In the genomic region with DNA sequence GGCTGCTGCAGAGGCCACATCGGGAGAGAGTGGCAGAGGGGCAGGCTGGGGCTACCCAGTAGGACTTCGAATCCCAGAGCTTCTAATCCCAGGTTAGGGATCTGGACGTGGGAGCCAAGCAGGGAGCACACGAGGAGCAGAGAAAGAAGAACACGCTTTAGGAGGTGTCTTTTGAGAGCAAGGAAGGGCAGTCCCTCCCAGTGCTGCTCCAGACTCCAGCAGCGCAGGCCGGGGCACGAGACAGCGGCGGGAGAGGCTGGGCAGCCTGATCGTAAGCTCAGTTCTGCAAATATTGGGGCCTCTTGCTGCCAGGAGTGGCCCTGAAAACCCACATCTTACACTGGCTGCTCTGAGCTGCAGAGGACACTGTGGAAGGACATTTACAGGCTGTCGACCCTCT, we compare ENCODE assay signal across 13 cellular contexts.
A peak's percentile ranks its signal among the peaks of the same experiment; 100 is the strongest.
DNase-seq lines count a peak whose midpoint lies in the region; ATAC-seq and TF ChIP-seq lines count a peak whose summit lies in the region.
"Had no signal": no experiment of that assay in that cellular context is flagged by ENCODE, and none has a peak within 500 bp of the region (broad histone marks: within the 10 kb centered on the region; RNA-seq: fewer than 3 reads in every experiment).

No MANE protein-coding gene starts in this region.

- no peak overlapping the region for H4K91ac ChIP-seq in IMR-90 (ENCODE audit: insufficient read depth, low read depth, low read length)

- POLR2A ChIA-PET in IMR-90 (lab: Charles Lee; ENCODE audit: unreplicated experiment) (no interaction called here), A673 (lab: Charles Lee; ENCODE audit: low non-redundant PET) (no interaction called here)

- WGBS in IMR-90 (ENCODE audit: extremely low coverage in 2 of 2, insufficient read length in 1 of 2), 2 experiments, result 62% methylated on average over 5 of the region's 12 CpGs; no CpG with 5 or more reads in 1 of the 2 experiments
- WGBS in spleen, 5 donors, result 65 to 84% (median 75%) methylated on average over 11 to 12 of the region's 12 CpGs

- peak overlapping the region; percentile 36 for H3K27ac Mint-ChIP-seq in chondrocyte (ENCODE audit: unreplicated experiment)
- H3K27ac Mint-ChIP-seq: activated CD8-positive, alpha-beta T cell treated with anti-CD3 and anti-CD28 coated beads, Interleukin-2, amount 10 ng/mL, durations not matched to agents 7 days and 5 days had no signal

- peaks cover 70% of the 10 kb centered on the region for H3K36me3 ChIP-seq in IMR-90 (ENCODE audit: control insufficient read depth, insufficient read depth, low read length)
- peaks cover 0 to 75% (median 0%) of the 10 kb centered on the region in 6 donors for H3K36me3 ChIP-seq in spleen
- H3K36me3 ChIP-seq in HAP-1 (replicated peaks), result no peaks in the 10 kb centered on the region; the same call in 1 of the 2 replicates
- no peaks in the 10 kb centered on the region for H3K36me3 ChIP-seq in A673 (ENCODE audit: insufficient read depth, low read length, poor library complexity, severe bottlenecking)

- CTCF ChIA-PET in IMR-90 (lab: Yijun Ruan, JAX), result interaction anchor here (1.0 kb wide), 1 partner anchor 55 kb away, joined by 3 read pairs; no protein-coding TSS in a partner anchor
- CTCF ChIA-PET in A673 (lab: Charles Lee), result no interaction called here

- no peak overlapping the region for H3K9ac ChIP-seq in IMR-90 (ENCODE audit: low read depth, low read length)
- H3K9ac ChIP-seq: KMS-11 had no signal

- no peak overlapping the region for H4K5ac ChIP-seq in IMR-90 (ENCODE audit: low read depth, low read length)

- H3K27me3 Mint-ChIP-seq in chondrocyte (ENCODE audit: low read depth), result no peaks in the 10 kb centered on the region

- no peak overlapping the region for H3K4me2 ChIP-seq in IMR-90 (ENCODE audit: low read depth, low read length)
- H3K4me2 ChIP-seq: KMS-11 had no signal

- no peak for DNase-seq in IMR-90
- no peak for DNase-seq in chondrocyte (ENCODE audit: low spot score)
- DNase-seq in left lobe of liver (ENCODE audit: low spot score), result no peak
- DNase-seq in spleen, result no peak
- DNase-seq in HAP-1 (ENCODE audit: low spot score in 2 of 2), result no peak
- DNase-seq in A673 (ENCODE audit: low spot score), result no peak
- no peak for DNase-seq in DMS79 (lab: John Stamatoyannopoulos, UW)
- DNase-seq: activated CD8-positive, alpha-beta T cell treated with anti-CD3 and anti-CD28 coated beads, Interleukin-2, amount 10 ng/mL, durations not matched to agents 7 days and 5 days; GOT3; stimulated activated naive CD8-positive, alpha-beta T cell treated with anti-CD3 and anti-CD28 coated beads, Interleukin-15, Interleukin-2, amounts not matched to agents 100 U/mL and 50 U/mL, for 24 hours had no signal

- no peak overlapping the region for H2BK15ac ChIP-seq in IMR-90 (ENCODE audit: low read depth, low read length)

- H3K9me3 ChIP-seq in IMR-90 (ENCODE audit: control insufficient read depth, insufficient read depth, low read length) (no peaks in the 10 kb centered on the region), spleen (no peaks in the 10 kb centered on the region), HAP-1 (no peaks in the 10 kb centered on the region), A673 (ENCODE audit: low read depth, low read length, poor library complexity, severe bottlenecking) (no peaks in the 10 kb centered on the region)
- H3K9me3 ChIP-seq: SJSA1 had no signal

- intact Hi-C loops in IMR-90 (cut with micrococcal nuclease) (no loop called here), spleen (cut with DNase I; ENCODE audit: low total_unique reads) (no loop called here), A673 (cut with micrococcal nuclease; ENCODE audit: unreplicated experiment) (no loop called here)

- H3K27ac ChIP-seq in IMR-90 (ENCODE audit: insufficient read depth, low read length), result no peak overlapping the region
- peak overlapping the region in 6 of 8 donors; percentile 9 to 84 (median 74) for H3K27ac ChIP-seq in spleen
- no peak overlapping the region for H3K27ac ChIP-seq in A673 (ENCODE audit: low read depth, low read length, poor library complexity, severe bottlenecking)
- H3K27ac ChIP-seq: KMS-11, SJSA1 had no signal

- H3K4me3 Mint-ChIP-seq in chondrocyte (ENCODE audit: unreplicated experiment), result no peak overlapping the region
- H3K4me3 Mint-ChIP-seq: activated CD8-positive, alpha-beta T cell treated with anti-CD3 and anti-CD28 coated beads, Interleukin-2, amount 10 ng/mL, durations not matched to agents 7 days and 5 days had no signal

- peaks cover 29% of the 10 kb centered on the region for H3K4me1 Mint-ChIP-seq in chondrocyte (ENCODE audit: low read depth)

- TF ChIP-seq CTCF in IMR-90 (conservative IDR thresholded peaks at IDR 0.05; ENCODE audit: low read depth, low read length) (no peak), chondrocyte (IDR thresholded peaks at IDR 0.05) (no peak), spleen (IDR thresholded peaks at IDR 0.05 in 8 of 11, conservative IDR thresholded peaks at IDR 0.05 in 3 of 11) (no peak), A673 (conservative IDR thresholded peaks at IDR 0.05; ENCODE audit: low read depth, low read length) (no peak)

- in situ Hi-C loops in IMR-90 (cut with MboI; ENCODE audit: low sequenced_read_pairs) (no loop called here), HAP-1 (cut with MboI; ENCODE audit: low sequenced_read_pairs) (no loop called here)

- peaks cover 60% of the 10 kb centered on the region for H3K9me1 ChIP-seq in IMR-90 (ENCODE audit: insufficient read depth, low read length)

- H4K20me1 ChIP-seq in IMR-90 (ENCODE audit: insufficient read depth, low read length), result peaks cover 95% of the 10 kb centered on the region

- TF ChIP-seq POLR2A in IMR-90 (IDR thresholded peaks at IDR 0.05; ENCODE audit: low read depth, low read length) (no peak), spleen (IDR thresholded peaks at IDR 0.05) (no peak)

- no peak overlapping the region for H3K18ac ChIP-seq in IMR-90 (ENCODE audit: low read depth, low read length)

- ATAC-seq in IMR-90 (ENCODE audit: low read depth), result no peak
- peak; percentile 33 for ATAC-seq in left lobe of liver
- ATAC-seq in HG03354 (IDR thresholded peaks at IDR 0.05; ENCODE audit: poor library complexity, severe bottlenecking, unreplicated experiment), result no peak
- ATAC-seq: activated CD8-positive, alpha-beta T cell treated with anti-CD3 and anti-CD28 coated beads, Interleukin-2, amount 10 ng/mL, durations not matched to agents 7 days and 5 days; stimulated activated naive CD8-positive, alpha-beta T cell treated with anti-CD3 and anti-CD28 coated beads, Interleukin-15, Interleukin-2, amounts not matched to agents 100 U/mL and 50 U/mL, for 24 hours had no signal

- H3K4me1 ChIP-seq in IMR-90 (ENCODE audit: control insufficient read depth, insufficient read depth, low read length) (peaks cover 27% of the 10 kb centered on the region), spleen (peaks cover 12 to 80% (median 37%) of the 10 kb centered on the region in 6 donors), HAP-1 (no peaks in the 10 kb centered on the region), A673 (ENCODE audit: insufficient read depth, low read length, poor library complexity, severe bottlenecking) (no peaks in the 10 kb centered on the region)

- H2BK20ac ChIP-seq in IMR-90 (ENCODE audit: low read depth, low read length), result no peak overlapping the region

- no peak for TF ChIP-seq RAD21 in IMR-90 (IDR thresholded peaks at IDR 0.05; ENCODE audit: low read length)

- BruUV-seq in IMR-90 (replicated peaks; lab: Mats Ljungman, UMichigan) (no TSS peak), A673 (replicated peaks; lab: Mats Ljungman, UMichigan) (no TSS peak)

- H3K27me3 ChIP-seq in IMR-90 (ENCODE audit: control insufficient read depth, insufficient read depth, low read length) (no peaks in the 10 kb centered on the region), spleen (replicated peaks in 1 of 7) (no peaks in the 10 kb centered on the region), HAP-1 (ENCODE audit: low read depth) (no peaks in the 10 kb centered on the region), A673 (replicated peaks; ENCODE audit: insufficient read depth, low read depth, low read length, poor library complexity) (no peaks in the 10 kb centered on the region)
- H3K27me3 ChIP-seq: SJSA1 had no signal

- peak overlapping the region; percentile 45 for H2AK9ac ChIP-seq in IMR-90 (replicated peaks; ENCODE audit: low read depth, low read length, poor library complexity)

- no peak overlapping the region for H3K23ac ChIP-seq in IMR-90 (ENCODE audit: low read depth, low read length)

- H2AK5ac ChIP-seq in IMR-90 (ENCODE audit: low read depth, low read length), result no peak overlapping the region

- H3K9me3 Mint-ChIP-seq in chondrocyte (ENCODE audit: low read depth), result no peaks in the 10 kb centered on the region

- no peak overlapping the region for H4K8ac ChIP-seq in IMR-90 (ENCODE audit: low read depth in 2 of 2, low read length in 2 of 2)

- H2BK5ac ChIP-seq in IMR-90 (ENCODE audit: low read depth, low read length, poor library complexity, severe bottlenecking), result no peak overlapping the region

- no peak overlapping the region for H3K56ac ChIP-seq in IMR-90 (ENCODE audit: extremely low read depth, insufficient read depth, low read length)

- no peak overlapping the region for H2AFZ ChIP-seq in IMR-90 (replicated peaks; ENCODE audit: low read length, poor library complexity)

- H3K14ac ChIP-seq in IMR-90 (replicated peaks; ENCODE audit: low read depth, low read length), result no peak overlapping the region

- no peak overlapping the region for H2BK120ac ChIP-seq in IMR-90 (ENCODE audit: low read depth, low read length)

- H3K36me3 Mint-ChIP-seq in chondrocyte (ENCODE audit: low read depth), result peaks cover 13% of the 10 kb centered on the region

- H3K79me1 ChIP-seq in IMR-90 (ENCODE audit: low read depth in 1 of 2, low read length in 2 of 2), result peaks cover 72 to 96% of the 10 kb centered on the region in 2 experiments

- dilution Hi-C loops in IMR-90 (cut with HindIII; ENCODE audit: low sequenced_read_pairs, unreplicated experiment), result no loop called here

- no peak overlapping the region for H3K4me3 ChIP-seq in IMR-90 (ENCODE audit: insufficient read depth, low read depth, low read length)
- H3K4me3 ChIP-seq in spleen, result no peak overlapping the region
- no peak overlapping the region for H3K4me3 ChIP-seq in HAP-1
- H3K4me3 ChIP-seq in A673 (ENCODE audit: low read depth, low read length, poor library complexity, severe bottlenecking), result no peak overlapping the region
- H3K4me3 ChIP-seq: SJSA1 had no signal

- no peak overlapping the region for H3K4ac ChIP-seq in IMR-90 (ENCODE audit: low read depth, low read length)

TF ChIP-seq in IMR-90, 13 proteins besides CTCF, POLR2A, EP300 and RAD21 (continues in another document):
- no peak for TF ChIP-seq FOS (IDR thresholded peaks at IDR 0.05; ENCODE audit: low read depth, low read length)
- TF ChIP-seq MAZ (IDR thresholded peaks at IDR 0.05; ENCODE audit: borderline replicate concordance, low read depth, low read length), result no peak
- no peak for TF ChIP-seq CEBPB (IDR thresholded peaks at IDR 0.05; ENCODE audit: low read depth, low read length)
- TF ChIP-seq RCOR1 (IDR thresholded peaks at IDR 0.05; ENCODE audit: insufficient replicate concordance, low read length), result no peak
- no peak for TF ChIP-seq MXI1 (IDR thresholded peaks at IDR 0.05; ENCODE audit: borderline replicate concordance, low read depth, low read length)
- no peak for TF ChIP-seq MAFK (IDR thresholded peaks at IDR 0.05; ENCODE audit: low read depth, low read length)
- no peak for TF ChIP-seq RFX5 (IDR thresholded peaks at IDR 0.05; ENCODE audit: low read depth, low read length)
- no peak for TF ChIP-seq CHD1 (IDR thresholded peaks at IDR 0.05; ENCODE audit: low read depth, low read length)

Comparison
In these comparisons a context has a peak if more than half of its experiments do, and no peak if none do; other contexts are left out.
1. H3K27ac ChIP-seq: peak in spleen (6 of 8); none in IMR-90 (single experiment) and A673 (single experiment).